ENCODE assay signal across 2 cellular contexts in genomic region chr19:57421037-57421436, GRCh38.
TF ChIP-seq lines count a peak whose summit lies in the region.

No MANE protein-coding gene starts in this region.

TF ChIP-seq in HepG2, 621 proteins besides CTCF, POLR2A, EP300 and RAD21:
- TF ChIP-seq MATR3 (CRISPR knock-in tag; IDR thresholded peaks at IDR 0.05), result no peak
- no peak for TF ChIP-seq CCAR2 (optimal IDR thresholded peaks at IDR 0.05; ENCODE audit: low read depth, low read length)
- TF ChIP-seq AGO2 (optimal IDR thresholded peaks at IDR 0.05; ENCODE audit: low read depth, low read length), result no peak
- TF ChIP-seq HBP1 (CRISPR knock-in tag; IDR thresholded peaks at IDR 0.05; ENCODE audit: low read depth), result no peak
- no peak for TF ChIP-seq ZBTB46 (CRISPR knock-in tag; IDR thresholded peaks at IDR 0.05; ENCODE audit: borderline replicate concordance)
- no peak for TF ChIP-seq CBX1 (IDR thresholded peaks at IDR 0.05; ENCODE audit: low read depth)
- no peak for TF ChIP-seq ZNF737 (CRISPR knock-in tag; IDR thresholded peaks at IDR 0.05; ENCODE audit: borderline replicate concordance)
- TF ChIP-seq ZNF451 (CRISPR knock-in tag; IDR thresholded peaks at IDR 0.05), result no peak

TF ChIP-seq in liver, 16 proteins besides CTCF, POLR2A, EP300 and RAD21:
- TF ChIP-seq FOXA2 (IDR thresholded peaks at IDR 0.05), result no peak
- no peak for TF ChIP-seq JUND (IDR thresholded peaks at IDR 0.05)
- no peak for TF ChIP-seq ZBTB33 (IDR thresholded peaks at IDR 0.05)
- TF ChIP-seq SP1 (IDR thresholded peaks at IDR 0.05), result no peak
- no peak for TF ChIP-seq NR2F2 (IDR thresholded peaks at IDR 0.05)
- no peak for TF ChIP-seq HNF4G (IDR thresholded peaks at IDR 0.05)
- TF ChIP-seq TAF1 (conservative IDR thresholded peaks at IDR 0.05), result no peak
- no peak for TF ChIP-seq EGR1 (IDR thresholded peaks at IDR 0.05; ENCODE audit: low read depth in 2 of 2)
- TF ChIP-seq RXRA (IDR thresholded peaks at IDR 0.05), result no peak
- TF ChIP-seq REST (IDR thresholded peaks at IDR 0.05), result no peak
- TF ChIP-seq GABPA (IDR thresholded peaks at IDR 0.05 in 1 of 2, conservative IDR thresholded peaks at IDR 0.05 in 1 of 2), result no peak
- no peak for TF ChIP-seq ATF3 (IDR thresholded peaks at IDR 0.05)
- TF ChIP-seq HNF4A (conservative IDR thresholded peaks at IDR 0.05), result no peak
- TF ChIP-seq FOXA1 (IDR thresholded peaks at IDR 0.05), result no peak
